8 cellular contexts compared by ENCODE assay signal in the genomic region with DNA sequence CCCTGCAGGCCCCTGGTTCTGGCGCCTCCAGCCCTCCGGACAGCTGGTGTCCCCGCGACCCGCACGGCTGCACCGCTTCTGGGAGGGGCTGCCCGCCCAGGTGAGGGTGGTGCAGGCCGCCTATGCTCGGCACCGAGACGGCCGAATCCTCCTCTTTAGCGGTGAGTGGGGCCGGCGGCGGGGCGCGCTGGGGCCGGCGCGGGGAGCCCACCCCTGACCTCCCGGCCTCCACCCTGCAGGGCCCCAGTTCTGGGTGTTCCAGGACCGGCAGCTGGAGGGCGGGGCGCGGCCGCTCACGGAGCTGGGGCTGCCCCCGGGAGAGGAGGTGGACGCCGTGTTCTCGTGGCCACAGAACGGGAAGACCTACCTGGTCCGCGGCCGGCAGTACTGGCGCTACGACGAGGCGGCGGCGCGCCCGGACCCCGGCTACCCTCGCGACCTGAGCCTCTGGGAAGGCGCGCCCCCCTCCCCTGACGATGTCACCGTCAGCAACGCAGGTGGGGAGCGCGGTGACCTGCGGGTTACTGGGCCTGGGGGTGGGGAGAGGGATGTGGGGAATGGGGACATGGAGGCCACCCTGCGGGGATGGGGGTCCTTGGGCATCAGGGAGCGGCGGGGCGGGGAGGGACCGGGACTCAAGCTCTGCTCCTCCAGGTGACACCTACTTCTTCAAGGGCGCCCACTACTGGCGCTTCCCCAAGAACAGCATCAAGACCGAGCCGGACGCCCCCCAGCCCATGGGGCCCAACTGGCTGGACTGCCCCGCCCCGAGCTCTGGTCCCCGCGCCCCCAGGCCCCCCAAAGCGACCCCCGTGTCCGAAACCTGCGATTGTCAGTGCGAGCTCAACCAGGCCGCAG. TPM values are rescaled to one million over a fixed set of nuclear protein-coding genes. Genes with fewer than 3 reads are reported as not detected.
DNase-seq lines count a peak whose midpoint lies in the region; ATAC-seq and TF ChIP-seq lines count a peak whose summit lies in the region.

No MANE protein-coding gene starts in this region.

- no peak for TF ChIP-seq POLR2A in spleen (IDR thresholded peaks at IDR 0.05)

- DNase-seq in GM12865 (ENCODE audit: low read depth), result peak; percentile 72
- peak in 1 of 2 experiments; percentile 62 for DNase-seq in SJCRH30
- DNase-seq in cardiac fibroblast (ENCODE audit: low read depth in 2 of 2), result peak; percentile 39 to 43
- peak; percentile 75 for DNase-seq in islet precursor cell
- DNase-seq in spleen, result peak; percentile 91
- no peak for DNase-seq in foreskin melanocyte
- no peak for DNase-seq in AG20443 (ENCODE audit: low spot score)

- H3K4me1 ChIP-seq in SJCRH30 (peaks cover 22% of the 10 kb centered on the region), spleen (peaks cover 21 to 96% (median 63%) of the 10 kb centered on the region in 6 donors)

- H3K36me3 ChIP-seq in SJCRH30, result no peaks in the 10 kb centered on the region
- H3K36me3 ChIP-seq in spleen, result peaks cover 0 to 44% (median 0%) of the 10 kb centered on the region in 6 donors

- H3K27me3 ChIP-seq in SJCRH30 (no peaks in the 10 kb centered on the region), spleen (replicated peaks in 1 of 7) (no peaks in the 10 kb centered on the region)

- intact Hi-C loops in spleen (cut with DNase I; ENCODE audit: low total_unique reads), result loop anchor here (5.0 to 10.0 kb wide), 2 partner anchors 69 to 106 kb away; no protein-coding TSS in a partner anchor

- peak; percentile 19 for ATAC-seq in HG02840 (IDR thresholded peaks at IDR 0.05; ENCODE audit: low FRiP score, unreplicated experiment)

- H3K4me3 ChIP-seq in GM12865 (ENCODE audit: low read depth, low read length), result peak overlapping the region; percentile 98
- H3K4me3 ChIP-seq in SJCRH30, result peak overlapping the region; percentile 79
- peak overlapping the region; percentile 82 to 96 for H3K4me3 ChIP-seq in cardiac fibroblast (replicated peaks in 1 of 2; ENCODE audit: low read depth in 2 of 2, low read length in 2 of 2)
- H3K4me3 ChIP-seq in spleen, result peak overlapping the region; percentile 71 to 97 (median 80)

- WGBS in spleen, 5 donors, result 3 to 10% (median 8%) methylated on average over 20 to 76 of the region's 76 CpGs

- TF ChIP-seq CTCF in GM12865 (IDR thresholded peaks at IDR 0.05; ENCODE audit: insufficient read depth, low read depth, low read length, missing control alignments) (peak; percentile 40), cardiac fibroblast (IDR thresholded peaks at IDR 0.05; ENCODE audit: low read depth, low read length) (no peak), spleen (IDR thresholded peaks at IDR 0.05 in 8 of 11, conservative IDR thresholded peaks at IDR 0.05 in 3 of 11) (peak in 1 of 11 experiments; percentile 10)

- peak overlapping the region; percentile 83 for H3K27ac ChIP-seq in SJCRH30
- H3K27ac ChIP-seq in spleen, result peak overlapping the region; percentile 86 to 96 (median 90)

- H3K9me3 ChIP-seq in SJCRH30 (replicated peaks) (no peaks in the 10 kb centered on the region), spleen (no peaks in the 10 kb centered on the region)

RNA-seq across cellular contexts. Expression of gene IL32, which starts 7.0 kb away (rescaled TPM):
- total RNA-seq in SJCRH30 (2014; rRNA removed; shearing (Covaris generic)), result 158 and 177 TPM in 2 replicates
- 100 to 1,000 TPM; 171 to 414 (median 309) TPM for total RNA-seq in spleen
- polyA plus RNA-seq in spleen, result 100 to 1,000 TPM; 256 to 624 (median 277) TPM

RNA-seq across cellular contexts. Expression of gene MMP25, which starts 12.0 kb away (rescaled TPM):
- total RNA-seq in SJCRH30 (2014; rRNA removed; shearing (Covaris generic)), result 0.06 and 0.13 TPM in 2 replicates
- 100 to 1,000 TPM in 4 of 7 donors, 10 to 100 TPM in 3; 24.3 to 282 (median 113) TPM for total RNA-seq in spleen
- polyA plus RNA-seq in spleen, result 10 to 100 TPM in 2 of 3 donors, 1 to 10 TPM in 1; 2.7 to 45.0 (median 41.9) TPM

RNA-seq across cellular contexts. Expression of gene BICDL2, which starts 21.7 kb away (rescaled TPM):
- not detected in 2 replicates for total RNA-seq in SJCRH30 (2014; rRNA removed; shearing (Covaris generic))
- under 1 TPM in 4 of 7 donors, not detected in 3; 0.30 to 0.77 (median 0.32) TPM for total RNA-seq in spleen
- polyA plus RNA-seq in spleen, result under 1 TPM; 0.03 to 0.22 (median 0.15) TPM

RNA-seq across cellular contexts. Expression of gene THOC6, which starts 34.6 kb away (rescaled TPM):
- 25.5 and 29.4 TPM in 2 replicates for total RNA-seq in SJCRH30 (2014; rRNA removed; shearing (Covaris generic))
- total RNA-seq in spleen, result 10 to 100 TPM; 19.3 to 30.4 (median 26.3) TPM
- polyA plus RNA-seq in spleen, result 10 to 100 TPM; 40.7 to 57.2 (median 41.0) TPM

RNA-seq across cellular contexts. Expression of gene HCFC1R1, which starts 34.7 kb away (rescaled TPM):
- total RNA-seq in SJCRH30 (2014; rRNA removed; shearing (Covaris generic)), result 16.8 and 18.9 TPM in 2 replicates
- total RNA-seq in spleen, result 10 to 100 TPM; 15.5 to 30.8 (median 21.6) TPM
- 10 to 100 TPM; 60.5 to 74.5 (median 62.8) TPM for polyA plus RNA-seq in spleen

Comparison
In these comparisons a context has a peak if more than half of its experiments do, and no peak if none do; other contexts are left out.
1. DNase-seq: peak in GM12865 (single experiment), cardiac fibroblast (2 of 2), islet precursor cell (single experiment) and spleen (single experiment); none in foreskin melanocyte (single experiment) and AG20443 (single experiment).
2. RNA of gene MMP25, which starts 12.0 kb away (total RNA-seq): 24.3 to 282 TPM in spleen; 0.06 to 0.13 TPM in SJCRH30; every median in the first group is over 10 times any median in the second.
3. Peak in every context shown above with its lines, with median percentiles within 50 percentile points of each other: H3K4me3 ChIP-seq.